In the genomic region with DNA sequence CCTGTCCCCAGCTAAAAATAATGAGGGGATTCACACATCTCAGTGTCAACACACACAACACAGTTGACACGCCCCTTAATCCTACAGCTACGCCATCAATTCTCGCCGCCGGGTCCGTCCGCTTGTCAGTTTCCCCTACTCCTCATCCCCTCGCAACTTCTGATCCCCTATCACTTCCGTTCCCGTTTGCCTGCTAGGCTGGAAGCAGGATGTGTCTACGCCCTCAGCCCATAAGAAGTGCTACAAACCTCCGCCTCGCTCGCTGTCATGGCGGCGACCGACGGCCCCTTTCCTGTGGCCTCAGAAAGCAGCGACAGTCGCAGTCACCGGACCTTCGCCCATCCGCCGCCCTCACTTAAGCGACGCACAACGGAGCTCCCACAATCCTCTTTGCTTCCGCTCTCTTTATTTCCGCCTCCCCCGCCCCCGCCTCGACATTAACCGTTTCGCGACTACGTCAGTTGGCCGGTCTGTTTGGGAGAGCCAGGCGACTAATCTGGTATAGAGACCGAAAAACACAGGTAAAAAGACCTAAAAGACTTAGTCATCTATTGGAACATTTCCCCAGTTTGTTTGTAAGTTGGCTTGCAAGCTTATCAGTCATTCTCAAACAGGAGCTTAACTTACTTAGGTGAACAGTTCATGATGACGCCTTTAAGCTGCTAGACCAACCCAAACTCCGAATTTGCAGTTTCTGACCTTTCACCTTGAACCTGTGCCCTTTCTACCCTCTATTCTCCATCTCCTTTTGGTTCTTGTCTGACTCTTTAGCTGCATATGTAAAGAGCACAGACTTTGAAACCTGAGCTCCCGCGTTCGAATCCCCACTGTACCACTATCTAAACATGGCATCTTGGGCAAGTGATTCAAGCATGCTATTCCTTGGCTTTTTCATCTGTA, we compare ENCODE assay signal across 8 cellular contexts. TPM values are rescaled to one million over a fixed set of nuclear protein-coding genes. Genes with fewer than 3 reads are reported as not detected.
DNase-seq lines count a peak whose midpoint lies in the region; ATAC-seq, FAIRE-seq and TF ChIP-seq lines count a peak whose summit lies in the region.

Gene SLC25A53, minus strand, starts transcription at position 380 of the 900 bp plus-strand sequence. CDS start 51,752 bp downstream, outside the sequence.

- H3K79me2 ChIP-seq in SK-N-SH (ENCODE audit: insufficient read depth), result peaks cover 13% of the 10 kb centered on the region

- intact Hi-C loops in head of caudate nucleus (cut with DNase I) (no loop called here), pancreas (cut with DNase I) (no loop called here), thyroid gland (cut with DNase I) (no loop called here)

- DNase-seq in GM06990 (ENCODE audit: extremely low read depth, insufficient read length) (peak; percentile 89), HFFc6 (peak; percentile 71), NAMALWA (ENCODE audit: low spot score) (peak; percentile 87), SK-N-SH (peak; percentile 67), head of caudate nucleus (peak; percentile 53 to 91 (median 78)), pancreas (peak; percentile 66 to 76 (median 72)), thyroid gland (peak; percentile 77 to 79)

- TF ChIP-seq EP300 in SK-N-SH (IDR thresholded peaks at IDR 0.05; ENCODE audit: borderline replicate concordance in 1 of 2, low read depth in 1 of 2, low read length in 1 of 2), result peak in 1 of 2 experiments; percentile 16; a peak in 1 of 4 replicates

- TF ChIP-seq CTCF in GM06990 (IDR thresholded peaks at IDR 0.05; ENCODE audit: insufficient read depth, low read length, poor library complexity, severe bottlenecking) (no peak), HFFc6 (IDR thresholded peaks at IDR 0.05) (no peak), SK-N-SH (IDR thresholded peaks at IDR 0.05) (no peak), pancreas (IDR thresholded peaks at IDR 0.05) (no peak), thyroid gland (IDR thresholded peaks at IDR 0.05) (no peak)

- POLR2A ChIA-PET in SK-N-SH (lab: Yijun Ruan, JAX), result interaction anchor here (1.6 kb wide), 1 partner anchor 9 kb away, joined by 11 read pairs; the partner anchor contains the start of gene FAM199X

- peak within 1 kb of the TSS; percentile 100 for H3K27ac Mint-ChIP-seq in HFFc6
- H3K27ac Mint-ChIP-seq in activated naive CD8-positive, alpha-beta T cell, result peak within 1 kb of the TSS; percentile 100

- H3K4me3 Mint-ChIP-seq in HFFc6, result peak within 1 kb of the TSS; percentile 100
- peak within 1 kb of the TSS; percentile 100 for H3K4me3 Mint-ChIP-seq in activated naive CD8-positive, alpha-beta T cell

- TF ChIP-seq POLR2A in thyroid gland (IDR thresholded peaks at IDR 0.05), result peak in 1 of 2 donors; percentile 59

- H3K9me3 ChIP-seq in SK-N-SH (no peaks in the 10 kb centered on the region), pancreas (no peaks in the 10 kb centered on the region), thyroid gland (no peaks in the 10 kb centered on the region)

- WGBS in SK-N-SH (ENCODE audit: low lambda C conversion rate), result 24% methylated on average over 43 of the region's 44 CpGs
- 0 to 31% methylated on average over 44 of the region's 44 CpGs for WGBS in pancreas, 2 donors
- 0 to 1% methylated on average over 28 to 42 of the region's 44 CpGs for WGBS in thyroid gland, 2 donors

- H3F3A ChIP-seq in SK-N-SH (replicated peaks; ENCODE audit: insufficient read depth), result peaks cover 2% of the 10 kb centered on the region

- H3K4me2 ChIP-seq in SK-N-SH, result peak within 1 kb of the TSS; percentile 66

- H3K9me3 Mint-ChIP-seq in HFFc6, result no peaks in the 10 kb centered on the region
- H3K9me3 Mint-ChIP-seq in activated naive CD8-positive, alpha-beta T cell (ENCODE audit: low read depth), result no peaks in the 10 kb centered on the region

- peak within 1 kb of the TSS; percentile 75 for H3K9ac ChIP-seq in SK-N-SH

- H3K27ac ChIP-seq in SK-N-SH (ENCODE audit: low read depth in 2 of 2, low read length in 1 of 2) (peak within 1 kb of the TSS; percentile 87 to 93), pancreas (peak within 1 kb of the TSS; percentile 65 to 89 (median 82)), thyroid gland (peak within 1 kb of the TSS; percentile 65 to 78 (median 77))

- no peaks in the 10 kb centered on the region for H4K20me1 ChIP-seq in SK-N-SH (ENCODE audit: insufficient read depth)

- H3K36me3 ChIP-seq in GM06990 (ENCODE audit: control insufficient read depth, insufficient read depth, low read length) (no peaks in the 10 kb centered on the region), SK-N-SH (replicated peaks in 1 of 2; ENCODE audit: control insufficient read depth in 1 of 2, insufficient read depth in 2 of 2, low read length in 1 of 2) (peaks cover 0 to 3% of the 10 kb centered on the region in 2 experiments), pancreas (no peaks in the 10 kb centered on the region), thyroid gland (no peaks in the 10 kb centered on the region)

- H3K27me3 Mint-ChIP-seq in HFFc6 (ENCODE audit: insufficient read depth), result peaks cover 3% of the 10 kb centered on the region; the same call in 1 of the 2 replicates
- no peaks in the 10 kb centered on the region for H3K27me3 Mint-ChIP-seq in activated naive CD8-positive, alpha-beta T cell

- H3K4me1 ChIP-seq in SK-N-SH (ENCODE audit: control insufficient read depth in 1 of 2, insufficient read depth in 2 of 2, low read depth in 1 of 2, low read length in 1 of 2) (no peaks in the 10 kb centered on the region; a peak in 1 of 4 replicates), pancreas (no peaks in the 10 kb centered on the region), thyroid gland (no peaks in the 10 kb centered on the region)

- H2AFZ ChIP-seq in SK-N-SH (ENCODE audit: low read depth), result peak within 1 kb of the TSS; percentile 84

- H3K27me3 ChIP-seq in GM06990 (replicated peaks; ENCODE audit: control insufficient read depth, insufficient read depth, low read length), result no peaks in the 10 kb centered on the region
- H3K27me3 ChIP-seq in SK-N-SH (ENCODE audit: insufficient read depth), result no peaks in the 10 kb centered on the region
- no peaks in the 10 kb centered on the region for H3K27me3 ChIP-seq in pancreas
- H3K27me3 ChIP-seq in thyroid gland, result no peaks in the 10 kb centered on the region

- TF ChIP-seq RAD21 in SK-N-SH (IDR thresholded peaks at IDR 0.05; ENCODE audit: low read length), result no peak

- peak within 1 kb of the TSS; percentile 77 for H3K4me3 ChIP-seq in GM06990 (replicated peaks; ENCODE audit: low read depth, low read length)
- H3K4me3 ChIP-seq in SK-N-SH (ENCODE audit: low read depth in 2 of 2, low read length in 1 of 2), result peak within 1 kb of the TSS; percentile 66
- peak within 1 kb of the TSS; percentile 16 to 52 (median 34) for H3K4me3 ChIP-seq in pancreas
- peak within 1 kb of the TSS; percentile 26 to 39 (median 35) for H3K4me3 ChIP-seq in thyroid gland (replicated peaks in 1 of 3)

- no peaks in the 10 kb centered on the region for H3K9me2 ChIP-seq in SK-N-SH

- ATAC-seq in pancreas, result peak; percentile 95 to 98 (median 97)

- H3K36me3 Mint-ChIP-seq in HFFc6 (ENCODE audit: low read depth), result no peaks in the 10 kb centered on the region
- peaks cover 2% of the 10 kb centered on the region for H3K36me3 Mint-ChIP-seq in activated naive CD8-positive, alpha-beta T cell

- CTCF ChIA-PET in SK-N-SH (lab: Yijun Ruan, JAX), result interaction anchor here (1.5 to 2.3 kb wide), 2 partner anchors 9 to 20 kb away, joined by 8 to 15 read pairs; partner anchors contain the start of gene FAM199X

- FAIRE-seq in pancreas (lab: Jason Lieb, UNC), result peak; percentile 51

- peaks cover 6% of the 10 kb centered on the region; the same call in 1 of the 2 replicates for H3K4me1 Mint-ChIP-seq in HFFc6 (ENCODE audit: low read depth)
- H3K4me1 Mint-ChIP-seq in activated naive CD8-positive, alpha-beta T cell (ENCODE audit: low read depth), result peaks cover 17% of the 10 kb centered on the region

TF ChIP-seq in SK-N-SH, 30 proteins besides CTCF, POLR2A, EP300 and RAD21 (continues in another document):
- no peak for TF ChIP-seq NFIC (IDR thresholded peaks at IDR 0.05; ENCODE audit: borderline replicate concordance)
- TF ChIP-seq YY1 (IDR thresholded peaks at IDR 0.05; ENCODE audit: low read depth), result peak; percentile 87
- TF ChIP-seq FOXM1 (IDR thresholded peaks at IDR 0.05; ENCODE audit: low read depth), result no peak
- TF ChIP-seq MEF2A (IDR thresholded peaks at IDR 0.05; ENCODE audit: borderline replicate concordance, low read depth), result no peak
- no peak for TF ChIP-seq TEAD4 (IDR thresholded peaks at IDR 0.05; ENCODE audit: borderline replicate concordance, insufficient read depth)
- peak; percentile 47; the same call in 1 of the 2 replicates for TF ChIP-seq POLR2AphosphoS5 (IDR thresholded peaks at IDR 0.05; ENCODE audit: low read depth, low read length)
- TF ChIP-seq GABPA (IDR thresholded peaks at IDR 0.05; ENCODE audit: low read depth), result peak; percentile 85
- TF ChIP-seq, protein P1, sequence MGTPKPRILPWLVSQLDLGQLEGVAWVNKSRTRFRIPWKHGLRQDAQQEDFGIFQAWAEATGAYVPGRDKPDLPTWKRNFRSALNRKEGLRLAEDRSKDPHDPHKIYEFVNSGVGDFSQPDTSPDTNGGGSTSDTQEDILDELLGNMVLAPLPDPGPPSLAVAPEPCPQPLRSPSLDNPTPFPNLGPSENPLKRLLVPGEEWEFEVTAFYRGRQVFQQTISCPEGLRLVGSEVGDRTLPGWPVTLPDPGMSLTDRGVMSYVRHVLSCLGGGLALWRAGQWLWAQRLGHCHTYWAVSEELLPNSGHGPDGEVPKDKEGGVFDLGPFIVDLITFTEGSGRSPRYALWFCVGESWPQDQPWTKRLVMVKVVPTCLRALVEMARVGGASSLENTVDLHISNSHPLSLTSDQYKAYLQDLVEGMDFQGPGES (IDR thresholded peaks at IDR 0.05; ENCODE audit: low read depth, low read length), result no peak
- no peak for TF ChIP-seq USF2 (IDR thresholded peaks at IDR 0.05; ENCODE audit: borderline replicate concordance, low read depth, low read length)
- TF ChIP-seq NRF1 (IDR thresholded peaks at IDR 0.05; ENCODE audit: low read depth, low read length), result no peak

RNA-seq across cellular contexts. Expression of gene SLC25A53, which starts in this region (rescaled TPM):
- 1 to 10 TPM; 4.0 to 5.9 (median 4.6) TPM for total RNA-seq in HFFc6 (2021; fragmentation: NEBNext Ultra II Directional; extraction: Animal tissue kit (Norgen Biotek cat#: 25700))
- polyA plus RNA-seq in SK-N-SH (2012; rRNA removed) (5.6 and 5.9 TPM in 2 replicates), pancreas (1 to 10 TPM; 3.7 to 5.8 TPM)
- polyA plus RNA-seq in SK-N-SH (2012; cell fraction: cytosol; rRNA removed), result 4.9 and 5.6 TPM in 2 replicates
- 4.9 and 5.2 TPM in 2 replicates for polyA plus RNA-seq in SK-N-SH (2012; cell fraction: nucleus; rRNA removed)
- total RNA-seq in pancreas (1 to 10 TPM; 3.0 to 5.7 (median 4.0) TPM), thyroid gland (10 to 100 TPM; 13.3 to 25.7 (median 21.6) TPM)

Comparison
In these comparisons a context has a peak if more than half of its experiments do, and no peak if none do; other contexts are left out.
1. Peak in every context shown above with its lines: DNase-seq, ATAC-seq, H3K4me3 ChIP-seq and H3K27ac ChIP-seq.